In genomic region chr12:91804533-91804932, GRCh38 we compare ENCODE assay signal across 2 cellular contexts.
TF ChIP-seq lines count a peak whose summit lies in the region.

No MANE protein-coding gene starts in this region.

TF ChIP-seq in HepG2, 621 proteins besides CTCF, POLR2A, EP300 and RAD21:
- TF ChIP-seq ZBTB46 (CRISPR knock-in tag; IDR thresholded peaks at IDR 0.05; ENCODE audit: borderline replicate concordance): no peak
- TF ChIP-seq FOSL2 (CRISPR knock-in tag; IDR thresholded peaks at IDR 0.05): 0 out of 2 replicates have a peak, but pooled peaks have one; percentile 6
- no peak for TF ChIP-seq ZNF83 (CRISPR knock-in tag; IDR thresholded peaks at IDR 0.05; ENCODE audit: borderline replicate concordance)

TF ChIP-seq in HEK293T, 16 proteins besides CTCF, POLR2A, EP300 and RAD21 (continued from another document):
- TF ChIP-seq, protein P1, sequence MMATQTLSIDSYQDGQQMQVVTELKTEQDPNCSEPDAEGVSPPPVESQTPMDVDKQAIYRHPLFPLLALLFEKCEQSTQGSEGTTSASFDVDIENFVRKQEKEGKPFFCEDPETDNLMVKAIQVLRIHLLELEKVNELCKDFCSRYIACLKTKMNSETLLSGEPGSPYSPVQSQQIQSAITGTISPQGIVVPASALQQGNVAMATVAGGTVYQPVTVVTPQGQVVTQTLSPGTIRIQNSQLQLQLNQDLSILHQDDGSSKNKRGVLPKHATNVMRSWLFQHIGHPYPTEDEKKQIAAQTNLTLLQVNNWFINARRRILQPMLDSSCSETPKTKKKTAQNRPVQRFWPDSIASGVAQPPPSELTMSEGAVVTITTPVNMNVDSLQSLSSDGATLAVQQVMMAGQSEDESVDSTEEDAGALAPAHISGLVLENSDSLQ (IDR thresholded peaks at IDR 0.05): no peak
- TF ChIP-seq LEF1 (IDR thresholded peaks at IDR 0.05; ENCODE audit: borderline replicate concordance) (no peak), TARDBP (IDR thresholded peaks at IDR 0.05) (no peak), BHLHE40 (IDR thresholded peaks at IDR 0.05; ENCODE audit: borderline replicate concordance) (no peak), FOXM1 (IDR thresholded peaks at IDR 0.05; ENCODE audit: borderline replicate concordance) (no peak), L3MBTL2 (conservative IDR thresholded peaks at IDR 0.05) (no peak), CTBP1 (IDR thresholded peaks at IDR 0.05; ENCODE audit: borderline replicate concordance) (no peak), ARNT (IDR thresholded peaks at IDR 0.05) (no peak), ZNF384 (IDR thresholded peaks at IDR 0.05) (no peak), HDGF (IDR thresholded peaks at IDR 0.05; ENCODE audit: borderline replicate concordance) (no peak), ELF4 (IDR thresholded peaks at IDR 0.05) (no peak)
